10 cellular contexts compared by ENCODE assay signal in the genomic region with DNA sequence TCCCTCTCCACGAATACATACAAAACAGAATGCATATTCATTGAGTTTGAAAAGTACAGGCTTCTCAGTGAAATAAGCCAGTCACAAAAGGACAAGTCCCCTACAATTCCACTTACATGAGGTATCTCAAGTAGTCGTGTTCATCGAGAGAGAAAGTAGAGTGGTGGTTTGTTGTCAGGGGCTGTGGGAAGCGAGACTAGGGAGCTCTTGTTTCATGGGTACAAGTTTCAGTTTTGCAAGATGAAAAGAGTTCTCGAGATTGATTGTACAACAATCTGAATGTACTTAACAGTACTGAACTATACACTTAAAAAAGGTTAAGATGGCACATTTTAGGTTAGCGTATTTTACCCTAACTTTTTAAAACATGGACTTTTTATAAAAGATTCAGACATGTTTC.
DNase-seq lines count a peak whose midpoint lies in the region; ATAC-seq and FAIRE-seq lines count a peak whose summit lies in the region.
"Had no signal": no experiment of that assay in that cellular context is flagged by ENCODE, and none has a peak within 500 bp of the region (broad histone marks: within the 10 kb centered on the region; RNA-seq: fewer than 3 reads in every experiment).

No MANE protein-coding gene starts in this region.

- DNase-seq in GM19239 (ENCODE audit: insufficient read length, low spot score) = peak; percentile 44
- no peak for DNase-seq in T-cell
- peak; percentile 20 to 22 for DNase-seq in stimulated activated CD4-positive, alpha-beta T cell treated with anti-CD3 and anti-CD28 coated beads, Interleukin-2, amount 100 ng/mL, for 48 hours
- DNase-seq in T1000 (lab: John Stamatoyannopoulos, UW) = no peak
- no peak for DNase-seq in epidermal melanocyte (ENCODE audit: insufficient read length, low spot score)
- no peak for DNase-seq in SIG-M5 (lab: John Stamatoyannopoulos, UW)
- no peak for DNase-seq in HTR-8/SVneo (ENCODE audit: insufficient read length, low spot score)

- POLR2A ChIA-PET in T-cell (lab: Charles Lee) = interaction anchor here in 1 of 2 donors (0.5 to 0.6 kb wide), 2 partner anchors 16 to 28 kb away, joined by 3 to 7 read pairs; no protein-coding TSS in a partner anchor

- H3K9me3 Mint-ChIP-seq in T-cell = no peaks in the 10 kb centered on the region
- H3K9me3 Mint-ChIP-seq: neural progenitor cell had no signal

- peaks cover 35 to 51% (median 47%) of the 10 kb centered on the region in 3 donors for H3K4me1 Mint-ChIP-seq in T-cell

- no peaks in the 10 kb centered on the region for H3K36me3 Mint-ChIP-seq in T-cell
- H3K36me3 Mint-ChIP-seq: neural progenitor cell had no signal

- CTCF ChIA-PET in T-cell (lab: Charles Lee) = interaction anchor here in 1 of 2 donors (0.7 to 1.0 kb wide), 2 partner anchors 24 to 102 kb away, joined by 3 to 5 read pairs; no protein-coding TSS in a partner anchor

- no peaks in the 10 kb centered on the region for H3K27me3 Mint-ChIP-seq in T-cell

- peak overlapping the region; percentile 80 to 83 for H3K27ac Mint-ChIP-seq in T-cell
- H3K27ac Mint-ChIP-seq: neural progenitor cell had no signal

- ATAC-seq in HG02642 (IDR thresholded peaks at IDR 0.05; ENCODE audit: poor library complexity, unreplicated experiment) (peak; percentile 75), T-cell (replicated peaks in 1 of 4) (peak; percentile 54 to 83 (median 62))
- ATAC-seq: K562 had no signal

- H3K4me3 Mint-ChIP-seq in T-cell = peak overlapping the region; percentile 32 to 73 (median 63)
- H3K4me3 Mint-ChIP-seq: neural progenitor cell had no signal

- FAIRE-seq in GM19239 (lab: Jason Lieb, UNC) (peak; percentile 93), HTR-8/SVneo (lab: Jason Lieb, UNC) (no peak)
- FAIRE-seq: K562 had no signal

Comparison
In these comparisons a context has a peak if more than half of its experiments do, and no peak if none do; other contexts are left out.
1. DNase-seq: peak in GM19239 (single experiment) and stimulated activated CD4-positive, alpha-beta T cell treated with anti-CD3 and anti-CD28 coated beads, Interleukin-2, amount 100 ng/mL, for 48 hours (2 of 2); none in T-cell (0 of 34), T1000 (single experiment), epidermal melanocyte (single experiment), SIG-M5 (single experiment) and HTR-8/SVneo (single experiment).